ENCODE assay signal across 8 cellular contexts in genomic region chr14:69694730-69695663, GRCh38.
DNase-seq lines count a peak whose midpoint lies in the region; FAIRE-seq and TF ChIP-seq lines count a peak whose summit lies in the region.

No MANE protein-coding gene starts in this region.

- H2BK120ac ChIP-seq in H1 (replicated peaks; ENCODE audit: low read depth, low read length) (no peak overlapping the region), mesenchymal stem cell (ENCODE audit: low read depth, low read length) (no peak overlapping the region)

- no peaks in the 10 kb centered on the region for H3K9me2 ChIP-seq in Loucy (replicated peaks; ENCODE audit: low read depth, low read length)

- H2BK12ac ChIP-seq in H1 (ENCODE audit: low read depth, low read length): 0 out of 2 replicates have a peak overlapping the region, but pooled peaks have one; percentile 28
- no peak overlapping the region for H2BK12ac ChIP-seq in mesenchymal stem cell (ENCODE audit: low read length in 2 of 2)

- H4K20me1 ChIP-seq in Loucy (ENCODE audit: insufficient read depth, low read length, poor library complexity, severe bottlenecking) (no peaks in the 10 kb centered on the region), H1 (replicated peaks in 1 of 2; ENCODE audit: control insufficient read depth in 1 of 2, insufficient read depth in 2 of 2, low read length in 2 of 2) (no peaks in the 10 kb centered on the region)

- H3K27ac ChIP-seq in H1 (ENCODE audit: low read depth, low read length): no peak overlapping the region
- no peak overlapping the region for H3K27ac ChIP-seq in mesenchymal stem cell (ENCODE audit: low read length, poor library complexity, severe bottlenecking)

- H3K79me1 ChIP-seq in H1 (ENCODE audit: low read depth, low read length) (no peaks in the 10 kb centered on the region), mesenchymal stem cell (replicated peaks; ENCODE audit: low read length, poor library complexity, severe bottlenecking) (peaks cover 49% of the 10 kb centered on the region)

- H2AFZ ChIP-seq in Loucy (ENCODE audit: low read length) (no peak overlapping the region), H1 (ENCODE audit: low read length) (no peak overlapping the region), mesenchymal stem cell (ENCODE audit: low read depth, low read length) (no peak overlapping the region)

- H3K4me3 ChIP-seq in GM06990 (replicated peaks; ENCODE audit: low read depth, low read length): peak overlapping the region; percentile 17
- H3K4me3 ChIP-seq in Loucy (ENCODE audit: low read length, poor library complexity, severe bottlenecking): peak overlapping the region; percentile 54
- no peak overlapping the region for H3K4me3 ChIP-seq in H1 (ENCODE audit: extremely low read depth in 1 of 4, insufficient read depth in 2 of 4, low read depth in 3 of 4, low read length in 4 of 4)
- no peak overlapping the region for H3K4me3 ChIP-seq in mesenchymal stem cell (ENCODE audit: insufficient read depth in 1 of 2, low read depth in 1 of 2, low read length in 2 of 2)

- no peak overlapping the region for H4K91ac ChIP-seq in H1 (replicated peaks; ENCODE audit: insufficient read length, low read length)
- no peak overlapping the region for H4K91ac ChIP-seq in mesenchymal stem cell (ENCODE audit: low read length)

- WGBS in H1 (ENCODE audit: extremely low coverage in 1 of 2, insufficient coverage in 1 of 2, insufficient read length in 1 of 2, insufficient replicate concordance in 2 of 2, low coverage in 1 of 2, low lambda C conversion rate in 2 of 2, missing lambda C conversion rate in 1 of 2), 2 experiments: 87% methylated on average over 10 of the region's 10 CpGs; no CpG with 5 or more reads in 1 of the 2 experiments
- 86% methylated on average over 10 of the region's 10 CpGs for WGBS in mesenchymal stem cell

- H3K36me3 Mint-ChIP-seq in osteocyte (ENCODE audit: unreplicated experiment): peaks cover 6% of the 10 kb centered on the region

- H3K4ac ChIP-seq in H1 (replicated peaks; ENCODE audit: insufficient read length, low read depth, low read length): no peak overlapping the region
- H3K4ac ChIP-seq in mesenchymal stem cell (ENCODE audit: low read depth in 1 of 2, low read length in 2 of 2): peak overlapping the region in 1 of 2 experiments; percentile 24

- H3K27ac Mint-ChIP-seq in osteocyte (ENCODE audit: unreplicated experiment): peak overlapping the region; percentile 57

- H2BK5ac ChIP-seq in H1 (ENCODE audit: low read depth, low read length) (no peak overlapping the region), mesenchymal stem cell (ENCODE audit: low read depth, low read length, poor library complexity, severe bottlenecking) (no peak overlapping the region)

- no peaks in the 10 kb centered on the region for H3K9me3 ChIP-seq in Loucy (ENCODE audit: insufficient read depth, low read depth, low read length)
- H3K9me3 ChIP-seq in H1 (ENCODE audit: insufficient read depth in 2 of 2, low read depth in 1 of 2, low read length in 1 of 2): no peaks in the 10 kb centered on the region
- H3K9me3 ChIP-seq in mesenchymal stem cell (ENCODE audit: control insufficient read depth, low read length): no peaks in the 10 kb centered on the region

- H2BK20ac ChIP-seq in H1 (ENCODE audit: low read length): no peak overlapping the region

- CTCF ChIA-PET in H1 (lab: Charles Lee; ENCODE audit: partially characterized antibody): interaction anchor here (1.1 kb wide), 1 partner anchor 13 kb away, joined by 3 read pairs; no protein-coding TSS in a partner anchor

- H3K27me3 Mint-ChIP-seq in osteocyte (ENCODE audit: unreplicated experiment): no peaks in the 10 kb centered on the region

- peaks cover 95% of the 10 kb centered on the region for H3K79me2 ChIP-seq in Loucy (ENCODE audit: insufficient read depth, low read length)
- no peaks in the 10 kb centered on the region for H3K79me2 ChIP-seq in H1 (ENCODE audit: control insufficient read depth in 1 of 2, insufficient read depth in 2 of 2, low read length in 2 of 2)

- peaks cover 48% of the 10 kb centered on the region for H3K4me1 Mint-ChIP-seq in osteocyte (ENCODE audit: unreplicated experiment)

- H3K4me3 Mint-ChIP-seq in osteocyte (ENCODE audit: unreplicated experiment): no peak overlapping the region

- H3K23ac ChIP-seq in H1 (ENCODE audit: insufficient read length): no peak overlapping the region
- H3K23ac ChIP-seq in mesenchymal stem cell (ENCODE audit: low read length in 2 of 2): no peak overlapping the region

- H2AK5ac ChIP-seq in H1 (ENCODE audit: low read depth, low read length) (no peak overlapping the region), mesenchymal stem cell (ENCODE audit: low read length, severe bottlenecking) (no peak overlapping the region)

- H3K18ac ChIP-seq in H1 (ENCODE audit: extremely low read depth, low read length) (0 out of 2 replicates have a peak overlapping the region, but pooled peaks have one; percentile 3), mesenchymal stem cell (ENCODE audit: low read depth in 1 of 2, low read length in 2 of 2) (no peak overlapping the region)

- TF ChIP-seq CTCF in GM06990 (IDR thresholded peaks at IDR 0.05; ENCODE audit: insufficient read depth, low read length, poor library complexity, severe bottlenecking): no peak
- no peak for TF ChIP-seq CTCF in Loucy (conservative IDR thresholded peaks at IDR 0.05; ENCODE audit: low read length)
- TF ChIP-seq CTCF in H1 (IDR thresholded peaks at IDR 0.05; ENCODE audit: control extremely low read depth in 1 of 3, insufficient read depth in 1 of 3, low read depth in 1 of 3, low read length in 3 of 3): no peak
- TF ChIP-seq CTCF in osteocyte (IDR thresholded peaks at IDR 0.05): no peak

- no peak overlapping the region for H4K5ac ChIP-seq in H1 (ENCODE audit: insufficient read length, low read depth, low read length)

- H4K8ac ChIP-seq in H1 (ENCODE audit: extremely low read depth, insufficient read depth, low read length): no peak overlapping the region
- no peak overlapping the region for H4K8ac ChIP-seq in mesenchymal stem cell (ENCODE audit: low read length)

- FAIRE-seq in H1 (lab: Jason Lieb, UNC): no peak

- H3K9ac ChIP-seq in Loucy (ENCODE audit: low read depth, low read length, poor library complexity, severe bottlenecking) (peak overlapping the region; percentile 66), H1 (replicated peaks in 1 of 4; ENCODE audit: extremely low read depth in 1 of 4, low read depth in 3 of 4, low read length in 3 of 4) (no peak overlapping the region), mesenchymal stem cell (ENCODE audit: low read length) (no peak overlapping the region)

- peaks cover 8% of the 10 kb centered on the region for H3K36me3 ChIP-seq in GM06990 (ENCODE audit: control insufficient read depth, insufficient read depth, low read length)
- H3K36me3 ChIP-seq in Loucy (ENCODE audit: insufficient read depth, low read length): peaks cover 15% of the 10 kb centered on the region; the same call in 1 of the 2 replicates
- no peaks in the 10 kb centered on the region for H3K36me3 ChIP-seq in H1 (ENCODE audit: control insufficient read depth in 2 of 4, insufficient read depth in 4 of 4, low read length in 3 of 4)
- no peaks in the 10 kb centered on the region for H3K36me3 ChIP-seq in mesenchymal stem cell (ENCODE audit: control insufficient read depth in 1 of 2, insufficient read depth in 2 of 2, low read depth in 1 of 2, low read length in 2 of 2)

- no peak for TF ChIP-seq EP300 in H1 (IDR thresholded peaks at IDR 0.05; ENCODE audit: borderline replicate concordance in 1 of 2, low read depth in 2 of 2, low read length in 2 of 2)

- H2BK15ac ChIP-seq in H1 (ENCODE audit: low read length): no peak overlapping the region
- no peak overlapping the region for H2BK15ac ChIP-seq in mesenchymal stem cell (ENCODE audit: low read depth, poor library complexity, severe bottlenecking)

- POLR2A ChIA-PET in H1 (lab: Charles Lee; ENCODE audit: partially characterized antibody): interaction anchor here (1.0 kb wide), 2 partner anchors 10 to 12 kb away, joined by 3 to 4 read pairs; no protein-coding TSS in a partner anchor

- H3K4me1 ChIP-seq in Loucy (ENCODE audit: insufficient read depth, low read length, poor library complexity, severe bottlenecking) (peaks cover 57% of the 10 kb centered on the region), H1 (replicated peaks in 1 of 4; ENCODE audit: control insufficient read depth in 3 of 4, insufficient read depth in 4 of 4, low read length in 3 of 4) (peaks cover 2 to 19% (median 11%) of the 10 kb centered on the region in 4 experiments; a peak in 4 of 7 replicates), mesenchymal stem cell (ENCODE audit: control insufficient read depth, insufficient read depth, low read depth, low read length) (peaks cover 10% of the 10 kb centered on the region)

- no peaks in the 10 kb centered on the region for H3K23me2 ChIP-seq in H1 (ENCODE audit: low read depth, low read length)

- no peak overlapping the region for H3K56ac ChIP-seq in H1 (replicated peaks; ENCODE audit: insufficient read length, low read depth, low read length)

- H3K4me2 ChIP-seq in Loucy (ENCODE audit: low read depth, low read length, poor library complexity, severe bottlenecking) (peak overlapping the region; percentile 64), H1 (ENCODE audit: insufficient read depth in 1 of 2, low read depth in 2 of 2, low read length in 2 of 2) (no peak overlapping the region), mesenchymal stem cell (ENCODE audit: low read length, poor library complexity, severe bottlenecking) (no peak overlapping the region)

- no peaks in the 10 kb centered on the region; the same call in 1 of the 2 replicates for H3F3A ChIP-seq in Loucy (ENCODE audit: low read depth)

- H3K14ac ChIP-seq in H1 (ENCODE audit: insufficient read length) (no peak overlapping the region), mesenchymal stem cell (ENCODE audit: low read length in 2 of 2) (no peak overlapping the region)

- no peak for TF ChIP-seq RAD21 in H1 (IDR thresholded peaks at IDR 0.05 in 1 of 2, conservative IDR thresholded peaks at IDR 0.05 in 1 of 2; ENCODE audit: low read depth in 2 of 2, low read length in 2 of 2)

- H3K9me3 Mint-ChIP-seq in osteocyte (ENCODE audit: unreplicated experiment): no peaks in the 10 kb centered on the region

- H3K27me3 ChIP-seq in GM06990 (replicated peaks; ENCODE audit: control insufficient read depth, insufficient read depth, low read length) (no peaks in the 10 kb centered on the region), Loucy (ENCODE audit: insufficient read depth, low read length, poor library complexity, severe bottlenecking) (no peaks in the 10 kb centered on the region), H1 (replicated peaks in 1 of 4; ENCODE audit: control insufficient read depth in 3 of 4, extremely low read depth in 1 of 4, insufficient read depth in 3 of 4, low read length in 3 of 4) (no peaks in the 10 kb centered on the region), mesenchymal stem cell (ENCODE audit: control insufficient read depth in 1 of 2, insufficient read depth in 1 of 2, low read length in 2 of 2) (no peaks in the 10 kb centered on the region)

- no peak for TF ChIP-seq POLR2A in H1 (IDR thresholded peaks at IDR 0.05; ENCODE audit: control extremely low read depth in 1 of 2, low read depth in 2 of 2, low read length in 2 of 2)

- DNase-seq in GM06990 (ENCODE audit: extremely low read depth, insufficient read length) (no peak), H1 (ENCODE audit: low read depth in 1 of 2, low spot score in 2 of 2) (no peak), osteocyte (ENCODE audit: extremely low spot score, unreplicated experiment) (no peak), DMS153 treated with DMSO at 0.1 percent for 48 hours (lab: John Stamatoyannopoulos, UW; ENCODE audit: unreplicated experiment) (no peak), mesenchymal stem cell (no peak), DMS153 (lab: John Stamatoyannopoulos, UW) (no peak), AG08395 (ENCODE audit: low spot score) (no peak)

Comparison
In these comparisons a context has a peak if more than half of its experiments do, and no peak if none do; other contexts are left out.
1. H3K4me3 ChIP-seq: peak in GM06990 (single experiment) and Loucy (single experiment); none in H1 (0 of 4) and mesenchymal stem cell (0 of 2).